ENCODE assay signal across 7 cellular contexts in genomic region chr19:53196777-53197396, GRCh38. TPM values are rescaled to one million over a fixed set of nuclear protein-coding genes. Genes with fewer than 3 reads are reported as not detected.
DNase-seq lines count a peak whose midpoint lies in the region; ATAC-seq, FAIRE-seq and TF ChIP-seq lines count a peak whose summit lies in the region.

No MANE protein-coding gene starts in this region.

- H3K4me3 Mint-ChIP-seq in chondrocyte (ENCODE audit: unreplicated experiment), result peak overlapping the region; percentile 99

- H3K27me3 ChIP-seq in spleen (replicated peaks in 1 of 7), result no peaks in the 10 kb centered on the region

- peak; percentile 90 for DNase-seq in NCI-H146 treated with DMSO at 0.1 percent for 48 hours (lab: John Stamatoyannopoulos, UW; ENCODE audit: unreplicated experiment)
- DNase-seq in activated CD4-positive, alpha-beta T cell treated with anti-CD3 and anti-CD28 coated beads for 24 hours (ENCODE audit: low read depth in 2 of 2), result peak; percentile 96 to 98
- DNase-seq in chondrocyte (ENCODE audit: low spot score), result peak; percentile 96
- peak; percentile 99 for DNase-seq in kidney
- peak; percentile 99 for DNase-seq in spleen
- no peak for DNase-seq in NCI-H446 (lab: John Stamatoyannopoulos, UW)

- intact Hi-C loops in kidney (cut with DNase I), result no loop called here
- intact Hi-C loops in spleen (cut with DNase I; ENCODE audit: low total_unique reads), result loop anchor here (5.0 to 10.0 kb wide), 2 partner anchors 168 to 550 kb away; partner anchors contain the start of gene ZNF525

- TF ChIP-seq POLR2A in spleen (IDR thresholded peaks at IDR 0.05), result peak in 1 of 3 donors; percentile 64

- H3K27ac Mint-ChIP-seq in chondrocyte (ENCODE audit: unreplicated experiment), result peak overlapping the region; percentile 97

- TF ChIP-seq CTCF in chondrocyte (IDR thresholded peaks at IDR 0.05) (no peak), kidney (IDR thresholded peaks at IDR 0.05; ENCODE audit: borderline replicate concordance, extremely low read depth, insufficient read depth) (no peak), spleen (IDR thresholded peaks at IDR 0.05 in 8 of 11, conservative IDR thresholded peaks at IDR 0.05 in 3 of 11) (peak in 2 of 11 experiments; percentile 9 to 12)

- H3K36me3 Mint-ChIP-seq in chondrocyte (ENCODE audit: low read depth), result peaks cover 22% of the 10 kb centered on the region

- FAIRE-seq in kidney (lab: Jason Lieb, UNC), result no peak

- H3K36me3 ChIP-seq in kidney (ENCODE audit: control insufficient read depth in 1 of 2, insufficient read depth in 2 of 2, low read length in 2 of 2) (peaks cover 4% of the 10 kb centered on the region in 2 donors), spleen (peaks cover 5 to 41% (median 29%) of the 10 kb centered on the region in 6 donors)

- H3K4me3 ChIP-seq in kidney (ENCODE audit: low read length in 2 of 2), result peak overlapping the region; percentile 93 to 99
- peak overlapping the region; percentile 60 to 86 (median 70) for H3K4me3 ChIP-seq in spleen

- ATAC-seq in GM18907 (IDR thresholded peaks at IDR 0.05; ENCODE audit: unreplicated experiment), result peak; percentile 51

- peaks cover 26% of the 10 kb centered on the region for H3K4me1 Mint-ChIP-seq in chondrocyte (ENCODE audit: low read depth)

- H3K27ac ChIP-seq in kidney (ENCODE audit: low read depth in 2 of 2, low read length in 2 of 2) (peak overlapping the region in 1 of 2 donors; percentile 82), spleen (peak overlapping the region; percentile 86 to 98 (median 94))

- 0 to 7% (median 2%) methylated on average over 33 to 42 of the region's 42 CpGs for WGBS in spleen, 5 donors

- no peaks in the 10 kb centered on the region for H3K27me3 Mint-ChIP-seq in chondrocyte (ENCODE audit: low read depth)

- peaks cover 22% of the 10 kb centered on the region for H3K9me3 Mint-ChIP-seq in chondrocyte (ENCODE audit: low read depth)

- H3K9me3 ChIP-seq in kidney (ENCODE audit: control insufficient read depth in 1 of 2, low read length in 2 of 2), result peaks cover 4 to 21% of the 10 kb centered on the region in 2 donors
- H3K9me3 ChIP-seq in spleen, result peaks cover 7 to 62% (median 43%) of the 10 kb centered on the region in 8 donors

- H3K4me1 ChIP-seq in kidney (ENCODE audit: control insufficient read depth in 1 of 2, insufficient read depth in 1 of 2, low read depth in 1 of 2, low read length in 2 of 2) (peaks cover 0 to 4% of the 10 kb centered on the region in 2 donors), spleen (peaks cover 4 to 45% (median 28%) of the 10 kb centered on the region in 6 donors)

- H3K9ac ChIP-seq in kidney (ENCODE audit: low read length in 2 of 2), result peak overlapping the region in 1 of 2 donors; percentile 94

RNA-seq across cellular contexts. Expression of gene ZNF665, which starts 3.7 kb away (rescaled TPM):
- total RNA-seq in chondrocyte, result 1.4 to 4.7 TPM (median 3.3 TPM) in 3 replicates
- 5.4 TPM for total RNA-seq in kidney
- 2.2 TPM for polyA plus RNA-seq in kidney (ENCODE audit: insufficient read depth, low read depth, low replicate concordance)
- total RNA-seq in spleen, result 1 to 10 TPM; 2.8 to 7.3 (median 4.9) TPM
- polyA plus RNA-seq in spleen, result 1 to 10 TPM; 1.9 to 4.4 (median 2.9) TPM

RNA-seq across cellular contexts. Expression of gene ZNF347, which starts 38.0 kb away (rescaled TPM):
- total RNA-seq in chondrocyte (10.5 to 14.1 TPM (median 11.0 TPM) in 3 replicates), kidney (17.6 TPM), spleen (10 to 100 TPM; 20.2 to 41.5 (median 31.2) TPM)
- polyA plus RNA-seq in kidney (ENCODE audit: insufficient read depth, low read depth, low replicate concordance) (2.3 TPM), spleen (1 to 10 TPM; 2.9 to 5.9 (median 3.8) TPM)

RNA-seq across cellular contexts. Expression of gene ZNF677, which starts 57.8 kb away (rescaled TPM):
- total RNA-seq in chondrocyte, result 21.2 to 28.9 TPM (median 21.5 TPM) in 3 replicates
- total RNA-seq in kidney, result 24.3 TPM
- polyA plus RNA-seq in kidney (ENCODE audit: insufficient read depth, low read depth, low replicate concordance), result 6.5 TPM
- total RNA-seq in spleen, result 10 to 100 TPM; 14.6 to 30.2 (median 20.3) TPM
- 1 to 10 TPM; 8.3 to 8.8 (median 8.3) TPM for polyA plus RNA-seq in spleen

Comparison
In these comparisons a context has a peak if more than half of its experiments do, and no peak if none do; other contexts are left out.
1. DNase-seq: peak in NCI-H146 treated with DMSO at 0.1 percent for 48 hours (single experiment), activated CD4-positive, alpha-beta T cell treated with anti-CD3 and anti-CD28 coated beads for 24 hours (2 of 2), chondrocyte (single experiment), kidney (single experiment) and spleen (single experiment); none in NCI-H446 (0 of 2).